ENCODE assay signal across 8 cellular contexts in genomic region chr14:63388766-63389431, GRCh38.
A peak's percentile ranks its signal among the peaks of the same experiment; 100 is the strongest.
DNase-seq lines count a peak whose midpoint lies in the region; ATAC-seq, FAIRE-seq and TF ChIP-seq lines count a peak whose summit lies in the region.

No MANE protein-coding gene starts in this region.

- no peak overlapping the region for H3K27ac ChIP-seq in A549

- H3K4me3 Mint-ChIP-seq in natural killer cell, result no peak overlapping the region

- no peaks in the 10 kb centered on the region for H3K27me3 Mint-ChIP-seq in natural killer cell (ENCODE audit: low read depth in 2 of 2)

- H3K9me3 Mint-ChIP-seq in natural killer cell, result no peaks in the 10 kb centered on the region

- TF ChIP-seq POLR2A in A549 (IDR thresholded peaks at IDR 0.05; ENCODE audit: low read length) (no peak), GM12892 (IDR thresholded peaks at IDR 0.05; ENCODE audit: low read depth, low read length) (no peak), erythroblast (IDR thresholded peaks at IDR 0.05; ENCODE audit: low read length) (no peak)

- POLR2A ChIA-PET in A549 (lab: Yijun Ruan, JAX), result interaction anchor here (1.0 to 1.8 kb wide), 2 partner anchors 155 to 253 kb away, joined by 3 to 7 read pairs; partner anchors contain the start of genes PPP2R5E and WDR89

- TF ChIP-seq RAD21 in A549 (conservative IDR thresholded peaks at IDR 0.05 in 1 of 2, IDR thresholded peaks at IDR 0.05 in 1 of 2), result peak; percentile 91 to 92

- no peaks in the 10 kb centered on the region for H3K9me3 ChIP-seq in A549

- ATAC-seq in A549 (peak; percentile 94 to 98), HG02981 (IDR thresholded peaks at IDR 0.05; ENCODE audit: unreplicated experiment) (peak; percentile 78), natural killer cell (peak; percentile 79 to 88 (median 83))

- H3K4me1 ChIP-seq in A549, result no peaks in the 10 kb centered on the region

- TF ChIP-seq CTCF in A549 (IDR thresholded peaks at IDR 0.05), result peak; percentile 86
- peak; percentile 78 for TF ChIP-seq CTCF in natural killer cell (IDR thresholded peaks at IDR 0.05)

- no peak overlapping the region for H3K4me3 ChIP-seq in A549

- FAIRE-seq in A549 (lab: Jason Lieb, UNC), result no peak
- FAIRE-seq in GM12892 (lab: Jason Lieb, UNC), result peak; percentile 90

- intact Hi-C loops in natural killer cell (cut with micrococcal nuclease), result loop anchor here (1.0 to 10.0 kb wide), 5 partner anchors 126 to 916 kb away; partner anchors contain the start of gene PPP2R5E

- H3K4me1 Mint-ChIP-seq in natural killer cell, result peaks cover 26 to 29% of the 10 kb centered on the region in 2 donors

- TF ChIP-seq EP300 in A549 (IDR thresholded peaks at IDR 0.05), result no peak

- DNase-seq in A549 (ENCODE audit: low read depth in 1 of 2, low spot score in 1 of 2), result peak; percentile 20 to 65
- DNase-seq in GM12892 (ENCODE audit: insufficient read length), result no peak
- peak; percentile 41 to 68 for DNase-seq in NCI-H524 (lab: John Stamatoyannopoulos, UW)
- DNase-seq in activated CD8-positive, alpha-beta memory T cell treated with anti-CD3 and anti-CD28 coated beads for 48 hours (ENCODE audit: low read depth in 2 of 3, low spot score in 2 of 3), result peak in 2 of 3 experiments; percentile 9 to 20
- DNase-seq in erythroblast (lab: John Stamatoyannopoulos, UW), result peak; percentile 70 to 84
- DNase-seq in natural killer cell, result peak; percentile 57
- DNase-seq in stromal cell of bone marrow (ENCODE audit: low read depth), result peak; percentile 35

- no peak overlapping the region for H3K4me2 ChIP-seq in A549

- CTCF ChIA-PET in A549 (lab: Yijun Ruan, JAX), result interaction anchor here (0.5 to 3.1 kb wide), 60 partner anchors 8 to 1810 kb away, joined by 3 to 38 read pairs (median 4); partner anchors contain the start of genes ESR2, PPP2R5E and WDR89

- H3K27ac Mint-ChIP-seq in natural killer cell, result peak overlapping the region; percentile 44 to 67

- H3K36me3 Mint-ChIP-seq in natural killer cell, result peaks cover 7% of the 10 kb centered on the region

- WGBS in A549 (ENCODE audit: missing lambda C conversion rate), result 43% methylated on average over 8 of the region's 8 CpGs

TF ChIP-seq in A549, 52 proteins besides CTCF, POLR2A, EP300 and RAD21:
- TF ChIP-seq SMC3 (IDR thresholded peaks at IDR 0.05) (peak; percentile 89), FOXS1 (CRISPR knock-in tag; IDR thresholded peaks at IDR 0.05) (no peak)
